18 cellular contexts compared by ENCODE assay signal in the genomic region with DNA sequence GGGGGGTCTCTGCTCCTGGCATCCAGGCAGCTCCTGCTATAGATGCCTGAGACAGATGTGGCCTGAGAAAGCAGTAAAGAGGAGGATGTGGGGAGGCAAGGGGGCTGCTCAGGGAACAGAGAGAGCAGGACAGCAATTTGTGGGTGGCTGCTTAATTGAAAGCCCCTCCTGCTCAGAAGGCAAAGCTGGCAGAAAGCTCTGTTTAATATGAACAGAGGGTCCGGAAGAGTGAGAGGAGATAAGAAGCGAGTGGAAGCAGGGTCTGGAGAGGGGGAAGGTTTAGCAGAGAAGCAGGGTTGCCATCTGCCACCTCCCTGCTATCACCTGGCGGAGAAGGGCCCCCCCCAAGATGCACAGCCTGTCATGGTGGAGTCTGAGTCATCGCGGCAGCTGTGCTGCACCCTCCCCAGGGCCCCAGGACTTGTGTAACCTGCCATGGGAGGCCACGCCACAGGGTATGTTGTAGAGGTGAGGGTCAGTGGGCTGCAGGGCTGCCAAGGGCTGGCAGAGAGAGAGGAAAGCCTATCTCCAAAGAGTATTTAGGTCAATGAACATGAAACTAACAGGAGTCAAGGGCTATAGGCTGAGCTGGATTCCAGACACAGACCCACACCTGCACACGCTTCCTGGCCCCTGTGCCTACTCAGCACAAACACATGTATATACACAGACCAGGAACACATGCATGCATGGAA.
"Had no signal": no experiment of that assay in that cellular context is flagged by ENCODE, and none has a peak within 500 bp of the region (broad histone marks: within the 10 kb centered on the region; RNA-seq: fewer than 3 reads in every experiment).

No MANE protein-coding gene starts in this region.

- H3K9me3 ChIP-seq: colonic mucosa, gastroesophageal sphincter, pancreas, uterus had no signal

- H3K4me3 Mint-ChIP-seq: activated B cell treated with CpG ODN at 0.5 μM for 24 hours; activated CD8-positive, alpha-beta T cell treated with anti-CD3 and anti-CD28 coated beads, Interleukin-2, amount 10 ng/mL, durations not matched to agents 7 days and 5 days; brain; naive B cell had no signal

- H3K36me3 Mint-ChIP-seq: activated naive CD4-positive, alpha-beta T cell treated with anti-CD3 and anti-CD28 coated beads, Interleukin-2, amount 50 U/mL, for 72 hours; brain; naive B cell had no signal

- H3K27me3 ChIP-seq: colonic mucosa, left lung, pancreas, tibial nerve, uterus had no signal

- H3K4me1 ChIP-seq: colonic mucosa, gastroesophageal sphincter, left lung, pancreas, tibial nerve, uterus had no signal

- H3K4me1 Mint-ChIP-seq: activated B cell treated with CpG ODN at 0.5 μM for 24 hours, brain, naive B cell had no signal

- ATAC-seq: activated CD8-positive, alpha-beta T cell treated with anti-CD3 and anti-CD28 coated beads, Interleukin-2, amount 10 ng/mL, durations not matched to agents 7 days and 5 days; activated naive CD4-positive, alpha-beta T cell treated with anti-CD3 and anti-CD28 coated beads, Interleukin-2, amount 50 U/mL, for 72 hours; gastroesophageal sphincter; left lung; pancreas had no signal

- H3K27ac Mint-ChIP-seq: activated B cell treated with CpG ODN at 0.5 μM for 24 hours; activated CD8-positive, alpha-beta T cell treated with anti-CD3 and anti-CD28 coated beads, Interleukin-2, amount 10 ng/mL, durations not matched to agents 7 days and 5 days; activated naive CD4-positive, alpha-beta T cell treated with anti-CD3 and anti-CD28 coated beads, Interleukin-2, amount 50 U/mL, for 72 hours; naive B cell had no signal

- H3K4me3 ChIP-seq: colonic mucosa, gastroesophageal sphincter, left lung, pancreas, tibial nerve, uterus had no signal

- DNase-seq: activated B cell treated with CpG ODN at 0.5 μM for 24 hours; activated CD4-positive, alpha-beta T cell treated with anti-CD3 and anti-CD28 coated beads for 48 hours; activated CD8-positive, alpha-beta memory T cell treated with anti-CD3 and anti-CD28 coated beads, Interleukin-2, amount 50 U/mL, for 4 hours; activated CD8-positive, alpha-beta T cell treated with anti-CD3 and anti-CD28 coated beads, Interleukin-2, amount 10 ng/mL, durations not matched to agents 7 days and 5 days; activated gamma-delta T cell; activated T-cell treated with anti-CD3 and anti-CD28 coated beads, Interleukin-2, amount 50 U/mL, for 48 hours; amygdala; central memory CD4-positive, alpha-beta T cell; colonic mucosa; left lung; naive B cell; stimulated activated CD4-positive, alpha-beta T cell treated with anti-CD3 and anti-CD28 coated beads, Interleukin-1b, Interleukin-23, amount 100 ng/mL, for 48 hours; uterus had no signal

- H3K27me3 Mint-ChIP-seq: activated B cell treated with CpG ODN at 0.5 μM for 24 hours, naive B cell had no signal

- H3K27ac ChIP-seq: colonic mucosa, gastroesophageal sphincter, left lung, pancreas, tibial nerve, uterus had no signal
